In the genomic region with DNA sequence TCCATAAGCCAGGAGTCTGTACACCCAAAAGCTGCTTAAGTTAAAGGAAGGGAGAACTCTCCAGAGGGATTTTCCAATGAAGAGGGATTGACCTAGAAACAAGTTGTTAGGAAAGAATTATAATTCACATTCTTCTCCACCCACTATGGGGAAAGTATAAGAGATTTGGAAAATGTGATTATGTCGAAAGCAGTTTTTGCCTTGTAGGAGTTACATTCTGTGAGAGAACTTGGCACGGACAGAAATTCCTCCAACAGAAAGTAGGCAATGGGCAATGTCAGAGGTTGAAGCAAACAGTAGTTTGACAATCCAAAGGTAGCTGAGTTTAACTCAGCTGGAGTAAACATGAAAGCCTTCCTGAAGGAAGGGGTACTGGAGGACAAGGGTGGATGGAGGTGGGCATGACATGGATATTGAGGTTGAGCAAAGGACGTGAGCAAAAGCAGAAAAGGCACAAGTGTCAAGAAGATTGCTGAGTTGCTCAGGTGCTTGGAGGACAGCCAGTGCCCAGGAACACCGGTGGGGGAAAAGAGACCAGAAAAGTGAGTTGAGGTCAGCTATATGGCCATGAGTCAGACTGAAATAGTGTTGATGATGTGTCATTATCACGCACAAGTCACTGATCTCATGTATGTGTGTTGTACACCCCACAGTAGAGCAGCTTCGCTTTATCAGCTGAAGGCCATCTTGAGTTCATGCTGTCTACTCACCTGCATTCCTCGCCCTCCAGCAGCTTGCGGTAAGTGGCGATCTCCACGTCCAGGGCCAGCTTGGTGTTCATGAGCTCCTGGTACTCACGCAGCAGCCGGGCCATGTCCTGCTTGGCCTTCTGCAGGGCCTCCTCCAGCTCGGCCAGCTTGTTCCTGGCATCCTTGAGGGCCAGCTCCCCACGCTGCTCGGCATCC, we compare ENCODE assay signal across 1 cellular context.
TF ChIP-seq lines count a peak whose summit lies in the region.

No MANE protein-coding gene starts in this region.

TF ChIP-seq in HCT116, 20 proteins besides CTCF, POLR2A, EP300 and RAD21 (continued from another document):
- TF ChIP-seq, protein P1, sequence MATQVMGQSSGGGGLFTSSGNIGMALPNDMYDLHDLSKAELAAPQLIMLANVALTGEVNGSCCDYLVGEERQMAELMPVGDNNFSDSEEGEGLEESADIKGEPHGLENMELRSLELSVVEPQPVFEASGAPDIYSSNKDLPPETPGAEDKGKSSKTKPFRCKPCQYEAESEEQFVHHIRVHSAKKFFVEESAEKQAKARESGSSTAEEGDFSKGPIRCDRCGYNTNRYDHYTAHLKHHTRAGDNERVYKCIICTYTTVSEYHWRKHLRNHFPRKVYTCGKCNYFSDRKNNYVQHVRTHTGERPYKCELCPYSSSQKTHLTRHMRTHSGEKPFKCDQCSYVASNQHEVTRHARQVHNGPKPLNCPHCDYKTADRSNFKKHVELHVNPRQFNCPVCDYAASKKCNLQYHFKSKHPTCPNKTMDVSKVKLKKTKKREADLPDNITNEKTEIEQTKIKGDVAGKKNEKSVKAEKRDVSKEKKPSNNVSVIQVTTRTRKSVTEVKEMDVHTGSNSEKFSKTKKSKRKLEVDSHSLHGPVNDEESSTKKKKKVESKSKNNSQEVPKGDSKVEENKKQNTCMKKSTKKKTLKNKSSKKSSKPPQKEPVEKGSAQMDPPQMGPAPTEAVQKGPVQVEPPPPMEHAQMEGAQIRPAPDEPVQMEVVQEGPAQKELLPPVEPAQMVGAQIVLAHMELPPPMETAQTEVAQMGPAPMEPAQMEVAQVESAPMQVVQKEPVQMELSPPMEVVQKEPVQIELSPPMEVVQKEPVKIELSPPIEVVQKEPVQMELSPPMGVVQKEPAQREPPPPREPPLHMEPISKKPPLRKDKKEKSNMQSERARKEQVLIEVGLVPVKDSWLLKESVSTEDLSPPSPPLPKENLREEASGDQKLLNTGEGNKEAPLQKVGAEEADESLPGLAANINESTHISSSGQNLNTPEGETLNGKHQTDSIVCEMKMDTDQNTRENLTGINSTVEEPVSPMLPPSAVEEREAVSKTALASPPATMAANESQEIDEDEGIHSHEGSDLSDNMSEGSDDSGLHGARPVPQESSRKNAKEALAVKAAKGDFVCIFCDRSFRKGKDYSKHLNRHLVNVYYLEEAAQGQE (IDR thresholded peaks at IDR 0.05; ENCODE audit: low read depth): no peak
- TF ChIP-seq EGR1 (IDR thresholded peaks at IDR 0.05; ENCODE audit: low read depth) (no peak), ELF1 (IDR thresholded peaks at IDR 0.05; ENCODE audit: borderline replicate concordance, low read depth) (no peak)
